In genomic region chrX:71917621-71918341, GRCh38 we compare ENCODE assay signal across 14 cellular contexts. TPM values are rescaled to one million over a fixed set of nuclear protein-coding genes. Genes with fewer than 3 reads are reported as not detected.
A peak's percentile ranks its signal among the peaks of the same experiment; 100 is the strongest.
DNase-seq lines count a peak whose midpoint lies in the region; ATAC-seq and TF ChIP-seq lines count a peak whose summit lies in the region.
"Had no signal": no experiment of that assay in that cellular context is flagged by ENCODE, and none has a peak within 500 bp of the region (broad histone marks: within the 10 kb centered on the region; RNA-seq: fewer than 3 reads in every experiment).

No MANE protein-coding gene starts in this region.

- H2AFZ ChIP-seq in GM23248 (no peak overlapping the region), osteoblast (ENCODE audit: low read length) (no peak overlapping the region)

- H3K9ac ChIP-seq in GM23248 (no peak overlapping the region), iPS-15b (ENCODE audit: low read depth, low read length) (no peak overlapping the region)

- peaks cover 33% of the 10 kb centered on the region for H3K27me3 Mint-ChIP-seq in activated CD8-positive, alpha-beta memory T cell treated with anti-CD3 and anti-CD28 coated beads, Interleukin-2, amount 10 ng/mL, durations not matched to agents 7 days and 5 days

- no peak for TF ChIP-seq CTCF in osteoblast (IDR thresholded peaks at IDR 0.05; ENCODE audit: extremely low read depth, low read depth, low read length)

- DNase-seq in GM23248 (peak; percentile 53), RPMI7951 (ENCODE audit: low read depth) (peak; percentile 72), osteoblast (ENCODE audit: insufficient read length, low spot score, missing footprints) (peak; percentile 77), SK-N-DZ (ENCODE audit: low spot score) (no peak)
- no peak for DNase-seq in activated CD8-positive, alpha-beta memory T cell treated with anti-CD3 and anti-CD28 coated beads, Interleukin-2, amount 10 ng/mL, durations not matched to agents 7 days and 5 days
- no peak for DNase-seq in activated CD4-positive, alpha-beta T cell treated with anti-CD3 and anti-CD28 coated beads, Interleukin-2, amount 50 U/mL, for 1 hour
- DNase-seq: activated naive CD8-positive, alpha-beta T cell treated with anti-CD3 and anti-CD28 coated beads, Interleukin-2, amount 50 U/mL, for 24 hours; activated T-cell treated with anti-CD3 and anti-CD28 coated beads, Interleukin-2, amount 50 U/mL, for 48 hours; KBM-7; NCI-H1436; RPMI8226; T-helper 17 cell had no signal

- no peaks in the 10 kb centered on the region for H3K36me3 ChIP-seq in GM23248 (ENCODE audit: low read depth)
- no peaks in the 10 kb centered on the region for H3K36me3 ChIP-seq in iPS-15b (ENCODE audit: control insufficient read depth, insufficient read depth, low read length)
- no peaks in the 10 kb centered on the region for H3K36me3 ChIP-seq in osteoblast (ENCODE audit: insufficient read depth, low read length)

- H3K79me2 ChIP-seq in GM23248 (ENCODE audit: insufficient read depth) (no peaks in the 10 kb centered on the region), osteoblast (ENCODE audit: insufficient read depth, low read length) (no peaks in the 10 kb centered on the region)

- peaks cover 19% of the 10 kb centered on the region for H3K4me1 ChIP-seq in GM23248 (ENCODE audit: insufficient read depth)
- H3K4me1 ChIP-seq in iPS-15b (ENCODE audit: control insufficient read depth, insufficient read depth, low read length) = peaks cover 11% of the 10 kb centered on the region
- H3K4me1 ChIP-seq in osteoblast (ENCODE audit: insufficient read depth, low read length) = peaks cover 11% of the 10 kb centered on the region

- H3K27ac Mint-ChIP-seq in activated CD8-positive, alpha-beta memory T cell treated with anti-CD3 and anti-CD28 coated beads, Interleukin-2, amount 10 ng/mL, durations not matched to agents 7 days and 5 days = no peak overlapping the region
- H3K27ac Mint-ChIP-seq: activated naive CD8-positive, alpha-beta T cell treated with anti-CD3 and anti-CD28 coated beads, Interleukin-2, amount 50 U/mL, for 24 hours; T-helper 17 cell had no signal

- H3K9me3 ChIP-seq in GM23248 (ENCODE audit: low read depth) = no peaks in the 10 kb centered on the region
- H3K9me3 ChIP-seq in iPS-15b (ENCODE audit: control insufficient read depth, insufficient read depth, low read length) = no peaks in the 10 kb centered on the region
- no peaks in the 10 kb centered on the region for H3K9me3 ChIP-seq in osteoblast (ENCODE audit: low read depth, low read length)

- in situ Hi-C loops in GM23248 (cut with MboI) = no loop called here

- no peaks in the 10 kb centered on the region for H4K20me1 ChIP-seq in GM23248 (ENCODE audit: insufficient read depth)
- H4K20me1 ChIP-seq in osteoblast (ENCODE audit: insufficient read depth, low read length) = no peaks in the 10 kb centered on the region

- WGBS in GM23248 (ENCODE audit: low coverage in 1 of 2, low lambda C conversion rate in 2 of 2, missing lambda C conversion rate in 2 of 2), 2 experiments = 56 to 62% methylated on average over 9 of the region's 9 CpGs

- no peaks in the 10 kb centered on the region for H3K9me2 ChIP-seq in GM23248 (ENCODE audit: insufficient read depth)

- CTCF ChIA-PET in activated CD8-positive, alpha-beta memory T cell treated with anti-CD3 and anti-CD28 coated beads, Interleukin-2, amount 10 ng/mL, durations not matched to agents 7 days and 5 days (lab: Charles Lee) = no interaction called here

- peaks cover 7% of the 10 kb centered on the region; the same call in 1 of the 2 replicates for H3F3A ChIP-seq in GM23248 (ENCODE audit: insufficient read depth)

- H3K36me3 Mint-ChIP-seq in activated CD8-positive, alpha-beta memory T cell treated with anti-CD3 and anti-CD28 coated beads, Interleukin-2, amount 10 ng/mL, durations not matched to agents 7 days and 5 days = no peaks in the 10 kb centered on the region

- H3K4me1 Mint-ChIP-seq in activated CD8-positive, alpha-beta memory T cell treated with anti-CD3 and anti-CD28 coated beads, Interleukin-2, amount 10 ng/mL, durations not matched to agents 7 days and 5 days = no peaks in the 10 kb centered on the region
- H3K4me1 Mint-ChIP-seq: activated naive CD8-positive, alpha-beta T cell treated with anti-CD3 and anti-CD28 coated beads, Interleukin-2, amount 50 U/mL, for 24 hours had no signal

- H3K27me3 ChIP-seq in GM23248 (replicated peaks; ENCODE audit: insufficient read depth) = no peaks in the 10 kb centered on the region
- no peaks in the 10 kb centered on the region for H3K27me3 ChIP-seq in iPS-15b (ENCODE audit: control insufficient read depth, insufficient read depth, low read length)
- peaks cover 44% of the 10 kb centered on the region for H3K27me3 ChIP-seq in osteoblast (ENCODE audit: insufficient read depth, low read length)

- no peak overlapping the region for H3K4me3 Mint-ChIP-seq in activated CD8-positive, alpha-beta memory T cell treated with anti-CD3 and anti-CD28 coated beads, Interleukin-2, amount 10 ng/mL, durations not matched to agents 7 days and 5 days
- H3K4me3 Mint-ChIP-seq: activated naive CD8-positive, alpha-beta T cell treated with anti-CD3 and anti-CD28 coated beads, Interleukin-2, amount 50 U/mL, for 24 hours; T-helper 17 cell had no signal

- no peak for ATAC-seq in GM19324 (IDR thresholded peaks at IDR 0.05; ENCODE audit: low FRiP score, unreplicated experiment)
- no peak for ATAC-seq in activated CD8-positive, alpha-beta memory T cell treated with anti-CD3 and anti-CD28 coated beads, Interleukin-2, amount 10 ng/mL, durations not matched to agents 7 days and 5 days
- ATAC-seq: activated naive CD8-positive, alpha-beta T cell treated with anti-CD3 and anti-CD28 coated beads, Interleukin-2, amount 50 U/mL, for 24 hours; T-helper 17 cell had no signal

- H3K27ac ChIP-seq in GM23248 = peak overlapping the region; percentile 8; the same call in 1 of the 2 replicates
- peak overlapping the region; percentile 36 for H3K27ac ChIP-seq in osteoblast (ENCODE audit: low read depth, low read length)

- H3K4me2 ChIP-seq in GM23248 (ENCODE audit: unreplicated experiment) (peak overlapping the region; percentile 35), osteoblast (ENCODE audit: insufficient read depth, low read length) (peak overlapping the region; percentile 44)

- H3K9me3 Mint-ChIP-seq in activated CD8-positive, alpha-beta memory T cell treated with anti-CD3 and anti-CD28 coated beads, Interleukin-2, amount 10 ng/mL, durations not matched to agents 7 days and 5 days (ENCODE audit: low read depth) = no peaks in the 10 kb centered on the region
- H3K9me3 Mint-ChIP-seq: activated naive CD8-positive, alpha-beta T cell treated with anti-CD3 and anti-CD28 coated beads, Interleukin-2, amount 50 U/mL, for 24 hours had no signal

- H3K4me3 ChIP-seq in GM23248 (no peak overlapping the region), iPS-15b (ENCODE audit: low read depth, low read length) (peak overlapping the region; percentile 4), osteoblast (ENCODE audit: insufficient read depth, low read length) (no peak overlapping the region)

RNA-seq across cellular contexts. Expression of gene NHSL2, which starts 7.1 kb away (rescaled TPM):
- 3.2 and 4.7 TPM in 2 replicates for total RNA-seq in GM23248 (2014; rRNA removed; shearing (Covaris generic))
- 5.3 and 6.5 TPM in 2 replicates for polyA plus RNA-seq in GM23248 (2016; fragmentation: Nextera tagmentation; extraction: Ambion mirVana)
- 0.36 and 0.59 TPM in 2 replicates for total RNA-seq in RPMI7951 (2014; rRNA removed; shearing (Covaris generic))
- 1.1 and 1.8 TPM in 2 replicates for total RNA-seq in osteoblast
- polyA plus RNA-seq in SK-N-DZ (2014; cell fraction: cytosol; rRNA removed) = 3.6 and 3.9 TPM in 2 replicates
- polyA plus RNA-seq in SK-N-DZ (2014; cell fraction: nucleus; rRNA removed) = 2.7 and 5.8 TPM in 2 replicates
- total RNA-seq in activated CD8-positive, alpha-beta memory T cell treated with anti-CD3 and anti-CD28 coated beads, Interleukin-2, amount 10 ng/mL, durations not matched to agents 7 days and 5 days = 1 to 10 TPM in 1 of 2 experiments, under 1 TPM in 1; 0.45 to 2.2 TPM

Comparison
In these comparisons a context has a peak if more than half of its experiments do, and no peak if none do; other contexts are left out.
1. DNase-seq: peak in GM23248 (single experiment), RPMI7951 (single experiment) and osteoblast (single experiment); none in SK-N-DZ (single experiment), activated CD8-positive, alpha-beta memory T cell treated with anti-CD3 and anti-CD28 coated beads, Interleukin-2, amount 10 ng/mL, durations not matched to agents 7 days and 5 days (single experiment) and activated CD4-positive, alpha-beta T cell treated with anti-CD3 and anti-CD28 coated beads, Interleukin-2, amount 50 U/mL, for 1 hour (single experiment).